In the genomic region with DNA sequence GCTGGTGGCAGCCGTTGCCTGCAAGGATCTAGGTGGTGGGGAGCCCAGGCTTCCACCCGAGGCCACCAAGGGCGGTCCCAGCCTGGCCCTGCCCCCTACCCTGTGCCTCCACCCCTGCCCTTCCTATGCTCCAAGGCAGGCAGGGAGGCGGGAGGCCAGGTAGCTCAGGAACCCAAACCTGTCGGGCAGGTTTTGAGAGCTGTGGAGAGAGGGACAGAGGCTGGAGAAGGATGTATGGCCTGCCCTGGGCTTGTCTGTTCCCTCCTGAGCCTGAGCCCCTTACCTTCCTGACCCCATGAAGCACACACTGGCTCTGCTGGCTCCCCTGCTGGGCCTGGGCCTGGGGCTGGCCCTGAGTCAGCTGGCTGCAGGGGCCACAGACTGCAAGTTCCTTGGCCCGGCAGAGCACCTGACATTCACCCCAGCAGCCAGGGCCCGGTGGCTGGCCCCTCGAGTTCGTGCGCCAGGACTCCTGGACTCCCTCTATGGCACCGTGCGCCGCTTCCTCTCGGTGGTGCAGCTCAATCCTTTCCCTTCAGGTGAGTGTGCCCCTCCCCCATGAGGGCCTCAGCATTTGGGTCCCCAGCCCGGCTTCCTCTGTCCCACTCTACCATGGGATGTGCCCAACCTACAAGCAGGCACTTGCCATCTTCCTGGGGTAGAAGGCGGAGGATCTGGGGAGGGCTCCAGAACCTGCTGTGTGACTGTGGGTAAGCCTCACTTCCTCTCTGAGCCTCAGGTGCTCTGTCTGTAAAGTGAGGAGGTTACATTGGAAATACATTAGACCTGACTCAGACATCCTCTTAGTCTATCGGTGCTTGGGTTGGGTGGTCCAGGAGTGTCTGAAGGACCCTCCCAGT, we compare ENCODE assay signal across 10 cellular contexts. TPM values are rescaled to one million over a fixed set of nuclear protein-coding genes. Genes with fewer than 3 reads are reported as not detected.
DNase-seq lines count a peak whose midpoint lies in the region; ATAC-seq, FAIRE-seq and TF ChIP-seq lines count a peak whose summit lies in the region.
"Had no signal": no experiment of that assay in that cellular context is flagged by ENCODE, and none has a peak within 500 bp of the region (broad histone marks: within the 10 kb centered on the region; RNA-seq: fewer than 3 reads in every experiment).

A gene with protein sequence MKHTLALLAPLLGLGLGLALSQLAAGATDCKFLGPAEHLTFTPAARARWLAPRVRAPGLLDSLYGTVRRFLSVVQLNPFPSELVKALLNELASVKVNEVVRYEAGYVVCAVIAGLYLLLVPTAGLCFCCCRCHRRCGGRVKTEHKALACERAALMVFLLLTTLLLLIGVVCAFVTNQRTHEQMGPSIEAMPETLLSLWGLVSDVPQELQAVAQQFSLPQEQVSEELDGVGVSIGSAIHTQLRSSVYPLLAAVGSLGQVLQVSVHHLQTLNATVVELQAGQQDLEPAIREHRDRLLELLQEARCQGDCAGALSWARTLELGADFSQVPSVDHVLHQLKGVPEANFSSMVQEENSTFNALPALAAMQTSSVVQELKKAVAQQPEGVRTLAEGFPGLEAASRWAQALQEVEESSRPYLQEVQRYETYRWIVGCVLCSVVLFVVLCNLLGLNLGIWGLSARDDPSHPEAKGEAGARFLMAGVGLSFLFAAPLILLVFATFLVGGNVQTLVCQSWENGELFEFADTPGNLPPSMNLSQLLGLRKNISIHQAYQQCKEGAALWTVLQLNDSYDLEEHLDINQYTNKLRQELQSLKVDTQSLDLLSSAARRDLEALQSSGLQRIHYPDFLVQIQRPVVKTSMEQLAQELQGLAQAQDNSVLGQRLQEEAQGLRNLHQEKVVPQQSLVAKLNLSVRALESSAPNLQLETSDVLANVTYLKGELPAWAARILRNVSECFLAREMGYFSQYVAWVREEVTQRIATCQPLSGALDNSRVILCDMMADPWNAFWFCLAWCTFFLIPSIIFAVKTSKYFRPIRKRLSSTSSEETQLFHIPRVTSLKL (plus strand): TSS at position 159 of the 860 bp plus-strand sequence. CDS start 137 bp downstream, at position 296.

- ATAC-seq in left cardiac atrium (no peak), mucosa of descending colon (peak; percentile 84), HG02840 (IDR thresholded peaks at IDR 0.05; ENCODE audit: low FRiP score, unreplicated experiment) (no peak)

- DNase-seq in cardiac septum (ENCODE audit: low spot score) (peak; percentile 43), left cardiac atrium (no peak), dorsolateral prefrontal cortex (peak in 7 of 10 donors; percentile 2 to 38 (median 17)), mucosa of descending colon (peak; percentile 88 to 91 (median 90)), urothelium cell line (ENCODE audit: low spot score) (no peak), HK-2 (ENCODE audit: unreplicated experiment) (no peak), foreskin melanocyte (no peak)
- DNase-seq: BE2C had no signal

- H3K27ac ChIP-seq in dorsolateral prefrontal cortex, result no peak within 1 kb of the TSS

- intact Hi-C loops in cardiac septum (cut with DNase I), result no loop called here
- intact Hi-C loops in left cardiac atrium (cut with DNase I), result no loop called here
- intact Hi-C loops in dorsolateral prefrontal cortex (cut with DNase I), result no loop called here
- intact Hi-C loops in mucosa of descending colon (cut with DNase I, micrococcal nuclease), result no loop called here

- no peak within 1 kb of the TSS for H3K4me3 ChIP-seq in dorsolateral prefrontal cortex
- H3K4me3 ChIP-seq in mucosa of descending colon, result peak within 1 kb of the TSS; percentile 3

- peaks cover 23% of the 10 kb centered on the region for H3K4me1 ChIP-seq in mucosa of descending colon (ENCODE audit: low read depth)
- H3K4me1 ChIP-seq: BE2C had no signal

- TF ChIP-seq CTCF in dorsolateral prefrontal cortex (IDR thresholded peaks at IDR 0.05 in 54 of 56, conservative IDR thresholded peaks at IDR 0.05 in 2 of 56; ENCODE audit: low read depth in 1 of 56, partially characterized antibody in 56 of 56) (no peak), mucosa of descending colon (IDR thresholded peaks at IDR 0.05) (no peak)

- H3K27me3 ChIP-seq in dorsolateral prefrontal cortex, result no peaks in the 10 kb centered on the region
- H3K27me3 ChIP-seq: BE2C had no signal

- FAIRE-seq in urothelium cell line (lab: Jason Lieb, UNC), result peak; percentile 44
- FAIRE-seq: endothelial cell of umbilical vein had no signal

- no peaks in the 10 kb centered on the region for H3K36me3 ChIP-seq in mucosa of descending colon (ENCODE audit: low read depth)
- H3K36me3 ChIP-seq: BE2C had no signal

- no peaks in the 10 kb centered on the region for H3K9me3 ChIP-seq in mucosa of descending colon
- H3K9me3 ChIP-seq: BE2C had no signal

RNA-seq across cellular contexts. Expression of the gene that starts here (rescaled TPM):
- total RNA-seq in cardiac septum, result 0.83 TPM
- total RNA-seq in left cardiac atrium, result under 1 TPM; 0.29 to 0.84 TPM
- total RNA-seq in dorsolateral prefrontal cortex, result 10 to 100 TPM in 36 of 120 experiments, 1 to 10 TPM in 84; 4.2 to 20.6 (median 8.8) TPM
- 10 to 100 TPM; 24.4 to 44.0 (median 35.8) TPM for total RNA-seq in mucosa of descending colon

Comparison
In these comparisons a context has a peak if more than half of its experiments do, and no peak if none do; other contexts are left out.
1. Peak in DNase-seq in cardiac septum; RNA of the gene not detected or under 1 TPM.
2. DNase-seq: peak in dorsolateral prefrontal cortex (7 of 10) and mucosa of descending colon (3 of 3); none in left cardiac atrium (single experiment), urothelium cell line (single experiment), HK-2 (single experiment) and foreskin melanocyte (single experiment).